ENCODE assay signal across 38 cellular contexts in the genomic region with DNA sequence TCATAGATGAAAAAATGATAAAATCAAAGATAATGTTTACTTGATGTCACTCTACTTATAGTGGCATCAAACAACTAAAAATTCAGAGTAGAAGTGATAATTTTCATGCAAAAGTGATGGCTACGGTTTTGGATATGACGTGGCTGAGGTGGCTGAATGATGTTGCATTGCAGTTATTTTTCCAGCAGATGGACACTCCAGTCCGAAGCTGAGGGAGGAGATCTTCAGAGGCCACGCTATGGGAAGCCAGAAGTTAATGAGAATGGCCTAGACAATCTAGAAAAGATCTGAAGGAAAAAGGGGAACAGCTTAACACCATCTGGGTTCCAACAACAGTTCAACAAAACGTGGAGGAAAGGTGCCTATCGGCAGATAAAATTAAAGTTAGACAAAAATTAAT.
"Had no signal": no experiment of that assay in that cellular context is flagged by ENCODE, and none has a peak within 500 bp of the region (broad histone marks: within the 10 kb centered on the region; RNA-seq: fewer than 3 reads in every experiment).

No MANE protein-coding gene starts in this region.

- ATAC-seq: activated CD4-positive, alpha-beta T cell treated with anti-CD3 and anti-CD28 coated beads for 36 hours; activated CD4-positive, CD25-positive, alpha-beta regulatory T cell treated with anti-CD3 and anti-CD28 coated beads, Interleukin-2, amount 50 U/mL, for 24 hours; activated CD8-positive, alpha-beta memory T cell treated with anti-CD3 and anti-CD28 coated beads, Interleukin-2, amount 10 ng/mL, durations not matched to agents 7 days and 5 days; activated CD8-positive, alpha-beta T cell treated with anti-CD3 and anti-CD28 coated beads, Interleukin-2, amount 10 ng/mL, durations not matched to agents 7 days and 5 days; activated naive CD8-positive, alpha-beta T cell treated with anti-CD3 and anti-CD28 coated beads, Interleukin-2, amount 50 U/mL, for 24 hours; WTC11 had no signal

- H3K36me3 Mint-ChIP-seq: activated CD8-positive, alpha-beta memory T cell treated with anti-CD3 and anti-CD28 coated beads, Interleukin-2, amount 10 ng/mL, durations not matched to agents 7 days and 5 days; activated naive CD4-positive, alpha-beta T cell treated with anti-CD3 and anti-CD28 coated beads, Interleukin-2, amount 10 ng/mL, durations not matched to agents 7 days and 5 days; activated naive CD4-positive, alpha-beta T cell treated with anti-CD3 and anti-CD28 coated beads, Interleukin-2, amount 50 U/mL, for 24 hours; activated naive CD8-positive, alpha-beta T cell; activated naive CD8-positive, alpha-beta T cell treated with anti-CD3 and anti-CD28 coated beads, Interleukin-2, amount 10 ng/mL, durations not matched to agents 7 days and 5 days; WTC11 had no signal

- H3K4me3 ChIP-seq: ascending aorta, cardiac muscle cell had no signal

- H3K9me3 Mint-ChIP-seq: activated CD4-positive, alpha-beta T cell treated with anti-CD3 and anti-CD28 coated beads, Interleukin-2, amount 10 ng/mL, durations not matched to agents 7 days and 5 days; activated naive CD4-positive, alpha-beta T cell treated with anti-CD3 and anti-CD28 coated beads, Interleukin-2, amount 10 ng/mL, durations not matched to agents 7 days and 5 days; activated naive CD4-positive, alpha-beta T cell treated with anti-CD3 and anti-CD28 coated beads, Interleukin-2, amount 50 U/mL, for 24 hours; activated naive CD8-positive, alpha-beta T cell treated with anti-CD3 and anti-CD28 coated beads, Interleukin-2, amount 10 ng/mL, durations not matched to agents 7 days and 5 days; activated naive CD8-positive, alpha-beta T cell treated with anti-CD3 and anti-CD28 coated beads, Interleukin-2, amount 50 U/mL, for 24 hours; activated T-cell treated with anti-CD3 and anti-CD28 coated beads, Interleukin-2, amount 50 U/mL, for 24 hours; central memory CD8-positive, alpha-beta T cell; T-helper 1 cell treated with Interleukin-12 subunit alpha and Interleukin-12 subunit beta and Interleukin-4 antibody, amounts not matched to agents 30 μg/mL and 1 μg/mL, for 36 hours; WTC11 had no signal

- FAIRE-seq: bronchial epithelial cell had no signal

- H3K27me3 ChIP-seq: ascending aorta, cardiac muscle cell had no signal

- H3K9me3 ChIP-seq: ascending aorta had no signal

- H3K27ac ChIP-seq: ascending aorta, cardiac muscle cell, WERI-Rb-1 had no signal

- DNase-seq: activated CD4-positive, alpha-beta memory T cell treated with anti-CD3 and anti-CD28 coated beads, Interleukin-2, amount 10 ng/mL, durations not matched to agents 7 days and 5 days; activated CD4-positive, alpha-beta T cell treated with anti-CD3 and anti-CD28 coated beads for 1 hour; activated CD4-positive, alpha-beta T cell treated with anti-CD3 and anti-CD28 coated beads for 36 hours; activated CD4-positive, alpha-beta T cell treated with anti-CD3 and anti-CD28 coated beads for 48 hours; activated CD4-positive, alpha-beta T cell treated with anti-CD3 and anti-CD28 coated beads, Interleukin-2, amount 10 ng/mL, durations not matched to agents 7 days and 5 days; activated CD4-positive, alpha-beta T cell treated with anti-CD3 and anti-CD28 coated beads, Interleukin-2, amount 50 U/mL, for 48 hours; activated CD4-positive, CD25-positive, alpha-beta regulatory T cell; activated CD8-positive, alpha-beta memory T cell treated with anti-CD3 and anti-CD28 coated beads for 24 hours; activated CD8-positive, alpha-beta memory T cell treated with anti-CD3 and anti-CD28 coated beads, Interleukin-2, amount 10 ng/mL, durations not matched to agents 7 days and 5 days; activated CD8-positive, alpha-beta memory T cell treated with anti-CD3 and anti-CD28 coated beads, Interleukin-2, amount 50 U/mL, for 48 hours; activated CD8-positive, alpha-beta T cell treated with anti-CD3 and anti-CD28 coated beads, Interleukin-2, amount 10 ng/mL, durations not matched to agents 7 days and 5 days; activated effector memory CD4-positive, alpha-beta T cell treated with Interleukin-2 at 50 U/mL for 16 hours; activated gamma-delta T cell; activated naive CD4-positive, alpha-beta T cell treated with anti-CD3 and anti-CD28 coated beads, Interleukin-2, amount 10 ng/mL, durations not matched to agents 7 days and 5 days; activated naive CD4-positive, alpha-beta T cell treated with Interleukin-2 at 50 U/mL for 16 hours; activated naive CD8-positive, alpha-beta T cell treated with anti-CD3 and anti-CD28 coated beads, Interleukin-2, amount 10 ng/mL, durations not matched to agents 7 days and 5 days; activated naive CD8-positive, alpha-beta T cell treated with anti-CD3 and anti-CD28 coated beads, Interleukin-2, amount 50 U/mL, for 24 hours; activated T-cell treated with anti-CD3 and anti-CD28 coated beads, Interleukin-2, amount 50 U/mL, for 24 hours; activated T-cell treated with anti-CD3 and anti-CD28 coated beads, Interleukin-2, amount 50 U/mL, for 48 hours; amygdala; anterior cingulate cortex; caudate nucleus; cerebellar nuclear complex; T-helper 2 cell; T-helper 9 cell; WERI-Rb-1 had no signal

- H3K4me1 Mint-ChIP-seq: activated CD4-positive, alpha-beta memory T cell treated with anti-CD3 and anti-CD28 coated beads, Interleukin-2, amount 10 ng/mL, durations not matched to agents 7 days and 5 days; activated CD4-positive, alpha-beta T cell treated with anti-CD3 and anti-CD28 coated beads for 36 hours; activated CD4-positive, alpha-beta T cell treated with anti-CD3 and anti-CD28 coated beads, Interleukin-2, amount 10 ng/mL, durations not matched to agents 7 days and 5 days; activated CD8-positive, alpha-beta memory T cell treated with anti-CD3 and anti-CD28 coated beads, Interleukin-2, amount 10 ng/mL, durations not matched to agents 7 days and 5 days; activated naive CD4-positive, alpha-beta T cell treated with anti-CD3 and anti-CD28 coated beads, Interleukin-2, amount 10 ng/mL, durations not matched to agents 7 days and 5 days; activated naive CD4-positive, alpha-beta T cell treated with anti-CD3 and anti-CD28 coated beads, Interleukin-2, amount 50 U/mL, for 24 hours; activated naive CD8-positive, alpha-beta T cell treated with anti-CD3 and anti-CD28 coated beads, Interleukin-2, amount 10 ng/mL, durations not matched to agents 7 days and 5 days; activated naive CD8-positive, alpha-beta T cell treated with anti-CD3 and anti-CD28 coated beads, Interleukin-2, amount 50 U/mL, for 24 hours; central memory CD8-positive, alpha-beta T cell had no signal

- H3K27me3 Mint-ChIP-seq: activated CD4-positive, alpha-beta memory T cell treated with anti-CD3 and anti-CD28 coated beads, Interleukin-2, amount 10 ng/mL, durations not matched to agents 7 days and 5 days; activated CD4-positive, alpha-beta T cell treated with anti-CD3 and anti-CD28 coated beads for 36 hours; activated CD4-positive, alpha-beta T cell treated with anti-CD3 and anti-CD28 coated beads, Interleukin-2, amount 10 ng/mL, durations not matched to agents 7 days and 5 days; activated CD8-positive, alpha-beta memory T cell treated with anti-CD3 and anti-CD28 coated beads, Interleukin-2, amount 10 ng/mL, durations not matched to agents 7 days and 5 days; activated naive CD4-positive, alpha-beta T cell treated with anti-CD3 and anti-CD28 coated beads, Interleukin-2, amount 10 ng/mL, durations not matched to agents 7 days and 5 days; activated naive CD4-positive, alpha-beta T cell treated with anti-CD3 and anti-CD28 coated beads, Interleukin-2, amount 50 U/mL, for 24 hours; activated naive CD8-positive, alpha-beta T cell; activated naive CD8-positive, alpha-beta T cell treated with anti-CD3 and anti-CD28 coated beads, Interleukin-2, amount 10 ng/mL, durations not matched to agents 7 days and 5 days; activated naive CD8-positive, alpha-beta T cell treated with anti-CD3 and anti-CD28 coated beads, Interleukin-2, amount 50 U/mL, for 24 hours; activated T-cell treated with anti-CD3 and anti-CD28 coated beads, Interleukin-2, amount 50 U/mL, for 24 hours; brain; central memory CD8-positive, alpha-beta T cell had no signal

- H3K36me3 ChIP-seq: ascending aorta, cardiac muscle cell, WERI-Rb-1 had no signal

- H3K4me3 Mint-ChIP-seq: activated CD4-positive, alpha-beta memory T cell treated with anti-CD3 and anti-CD28 coated beads, Interleukin-2, amount 10 ng/mL, durations not matched to agents 7 days and 5 days; activated CD4-positive, alpha-beta T cell treated with anti-CD3 and anti-CD28 coated beads for 36 hours; activated CD4-positive, alpha-beta T cell treated with anti-CD3 and anti-CD28 coated beads, Interleukin-2, amount 10 ng/mL, durations not matched to agents 7 days and 5 days; activated CD8-positive, alpha-beta memory T cell treated with anti-CD3 and anti-CD28 coated beads, Interleukin-2, amount 10 ng/mL, durations not matched to agents 7 days and 5 days; activated CD8-positive, alpha-beta T cell treated with anti-CD3 and anti-CD28 coated beads, Interleukin-2, amount 10 ng/mL, durations not matched to agents 7 days and 5 days; activated naive CD4-positive, alpha-beta T cell treated with anti-CD3 and anti-CD28 coated beads, Interleukin-2, amount 10 ng/mL, durations not matched to agents 7 days and 5 days; activated naive CD4-positive, alpha-beta T cell treated with anti-CD3 and anti-CD28 coated beads, Interleukin-2, amount 50 U/mL, for 24 hours; activated naive CD8-positive, alpha-beta T cell; activated naive CD8-positive, alpha-beta T cell treated with anti-CD3 and anti-CD28 coated beads, Interleukin-2, amount 10 ng/mL, durations not matched to agents 7 days and 5 days; activated naive CD8-positive, alpha-beta T cell treated with anti-CD3 and anti-CD28 coated beads, Interleukin-2, amount 50 U/mL, for 24 hours; activated T-cell treated with anti-CD3 and anti-CD28 coated beads, Interleukin-2, amount 50 U/mL, for 24 hours; brain; central memory CD8-positive, alpha-beta T cell; T-helper 1 cell treated with Interleukin-12 subunit alpha and Interleukin-12 subunit beta and Interleukin-4 antibody, amounts not matched to agents 30 μg/mL and 1 μg/mL, for 36 hours; T-helper 2 cell treated with Interferon-gamma antibody and Interleukin-4, amounts not matched to agents 5 μg/mL and 100 μg/mL, for 36 hours; WTC11 had no signal

- H3K27ac Mint-ChIP-seq: activated CD4-positive, alpha-beta memory T cell treated with anti-CD3 and anti-CD28 coated beads, Interleukin-2, amount 10 ng/mL, durations not matched to agents 7 days and 5 days; activated CD4-positive, alpha-beta T cell treated with anti-CD3 and anti-CD28 coated beads for 36 hours; activated CD4-positive, alpha-beta T cell treated with anti-CD3 and anti-CD28 coated beads, Interleukin-2, amount 10 ng/mL, durations not matched to agents 7 days and 5 days; activated CD8-positive, alpha-beta memory T cell treated with anti-CD3 and anti-CD28 coated beads, Interleukin-2, amount 10 ng/mL, durations not matched to agents 7 days and 5 days; activated CD8-positive, alpha-beta T cell treated with anti-CD3 and anti-CD28 coated beads, Interleukin-2, amount 10 ng/mL, durations not matched to agents 7 days and 5 days; activated naive CD4-positive, alpha-beta T cell treated with anti-CD3 and anti-CD28 coated beads, Interleukin-2, amount 10 ng/mL, durations not matched to agents 7 days and 5 days; activated naive CD4-positive, alpha-beta T cell treated with anti-CD3 and anti-CD28 coated beads, Interleukin-2, amount 50 U/mL, for 24 hours; activated naive CD8-positive, alpha-beta T cell; activated naive CD8-positive, alpha-beta T cell treated with anti-CD3 and anti-CD28 coated beads, Interleukin-2, amount 10 ng/mL, durations not matched to agents 7 days and 5 days; activated naive CD8-positive, alpha-beta T cell treated with anti-CD3 and anti-CD28 coated beads, Interleukin-2, amount 50 U/mL, for 24 hours; activated T-cell treated with anti-CD3 and anti-CD28 coated beads, Interleukin-2, amount 50 U/mL, for 24 hours; activated T-helper 2 cell treated with anti-CD3 and anti-CD28 coated beads, Interferon-gamma antibody, Interleukin-2, Interleukin-4, amounts not matched to agents 10 μg/mL and 5 μg/mL and 100 μg/mL, durations not matched to agents 14 hours and 24 hours and 36 hours; brain; T-helper 1 cell treated with Interleukin-12 subunit alpha and Interleukin-12 subunit beta and Interleukin-4 antibody, amounts not matched to agents 30 μg/mL and 1 μg/mL, for 36 hours; T-helper 2 cell treated with Interferon-gamma antibody and Interleukin-4, amounts not matched to agents 5 μg/mL and 100 μg/mL, for 36 hours; WTC11 had no signal
